25 cellular contexts compared by ENCODE assay signal in genomic region chr17:81313776-81314409, GRCh38.
"Had no signal": no experiment of that assay in that cellular context is flagged by ENCODE, and none has a peak within 500 bp of the region (broad histone marks: within the 10 kb centered on the region; RNA-seq: fewer than 3 reads in every experiment).

No MANE protein-coding gene starts in this region.

- H2AFZ ChIP-seq: neural progenitor cell had no signal

- H3K4me3 ChIP-seq: dorsolateral prefrontal cortex, lung, neural progenitor cell, pancreas, smooth muscle cell, testis, tibial nerve had no signal

- H3K4me2 ChIP-seq: neural progenitor cell, smooth muscle cell had no signal

- H3K27ac Mint-ChIP-seq: natural killer cell treated with Interleukin-12 subunit alpha and Interleukin-12 subunit beta and Interleukin-15 and Interleukin-18, amount 100 ng/mL, for 72 hours; neural progenitor cell; progenitor cell of endocrine pancreas; stimulated activated effector memory CD8-positive, alpha-beta T cell treated with anti-CD3 and anti-CD28 coated beads, Interleukin-12 subunit alpha, Interleukin-12 subunit beta, amount 100 ng/mL, for 72 hours; stimulated activated naive CD8-positive, alpha-beta T cell treated with anti-CD3 and anti-CD28 coated beads, Interleukin-15, Interleukin-2, amounts not matched to agents 100 ng/mL and 50 ng/mL, for 24 hours had no signal

- H3K27me3 ChIP-seq: dorsolateral prefrontal cortex, pancreas, testis, tibial nerve had no signal

- H3K36me3 Mint-ChIP-seq: natural killer cell treated with Interleukin-12 subunit alpha and Interleukin-12 subunit beta and Interleukin-15 and Interleukin-18, amount 100 ng/mL, for 72 hours; neural progenitor cell; stimulated activated effector memory CD8-positive, alpha-beta T cell treated with anti-CD3 and anti-CD28 coated beads, Interleukin-12 subunit alpha, Interleukin-12 subunit beta, amount 100 ng/mL, for 72 hours had no signal

- H3K4me3 Mint-ChIP-seq: natural killer cell treated with Interleukin-12 subunit alpha and Interleukin-12 subunit beta and Interleukin-15 and Interleukin-18, amount 100 ng/mL, for 72 hours; neural progenitor cell; stimulated activated effector memory CD8-positive, alpha-beta T cell treated with anti-CD3 and anti-CD28 coated beads, Interleukin-12 subunit alpha, Interleukin-12 subunit beta, amount 100 ng/mL, for 72 hours; stimulated activated naive CD8-positive, alpha-beta T cell treated with anti-CD3 and anti-CD28 coated beads, Interleukin-15, Interleukin-2, amounts not matched to agents 100 ng/mL and 50 ng/mL, for 24 hours had no signal

- H3K27me3 Mint-ChIP-seq: progenitor cell of endocrine pancreas had no signal

- H3K9me3 ChIP-seq: pancreas, testis, tibial nerve had no signal

- ATAC-seq: esophagus mucosa; left colon; left ventricle myocardium superior; natural killer cell treated with Interleukin-12 subunit alpha and Interleukin-12 subunit beta and Interleukin-15 and Interleukin-18, amount 100 ng/mL, for 72 hours; right cardiac atrium; stimulated activated effector memory CD8-positive, alpha-beta T cell treated with anti-CD3 and anti-CD28 coated beads, Interleukin-12 subunit alpha, Interleukin-12 subunit beta, amount 100 ng/mL, for 72 hours had no signal

- H3K27ac ChIP-seq: neural progenitor cell, pancreas, testis, tibial nerve had no signal

- H3K9me3 Mint-ChIP-seq: natural killer cell treated with Interleukin-12 subunit alpha and Interleukin-12 subunit beta and Interleukin-15 and Interleukin-18, amount 100 ng/mL, for 72 hours; neural progenitor cell; stimulated activated effector memory CD8-positive, alpha-beta T cell treated with anti-CD3 and anti-CD28 coated beads, Interleukin-12 subunit alpha, Interleukin-12 subunit beta, amount 100 ng/mL, for 72 hours; stimulated activated naive CD8-positive, alpha-beta T cell treated with anti-CD3 and anti-CD28 coated beads, Interleukin-15, Interleukin-2, amounts not matched to agents 100 ng/mL and 50 ng/mL, for 24 hours had no signal

- DNase-seq: cortex of kidney; dorsolateral prefrontal cortex; effector CD8-positive, alpha-beta T cell; kidney; left colon; left ventricle myocardium superior; mesenchymal stem cell; midbrain; occipital lobe; stimulated activated CD4-positive, alpha-beta T cell treated with anti-CD3 and anti-CD28 coated beads, Interleukin-4, amount 100 ng/mL, for 1 hour; stimulated activated CD8-positive, alpha-beta memory T cell treated with anti-CD3 and anti-CD28 coated beads, Interleukin-4, amount 100 ng/mL, for 48 hours; testis had no signal

- H3K9ac ChIP-seq: neural progenitor cell had no signal

- FAIRE-seq: frontal cortex, kidney, pancreas, urothelium cell line had no signal

- H3K36me3 ChIP-seq: neural progenitor cell, pancreas, tibial nerve had no signal
